In the genomic region with DNA sequence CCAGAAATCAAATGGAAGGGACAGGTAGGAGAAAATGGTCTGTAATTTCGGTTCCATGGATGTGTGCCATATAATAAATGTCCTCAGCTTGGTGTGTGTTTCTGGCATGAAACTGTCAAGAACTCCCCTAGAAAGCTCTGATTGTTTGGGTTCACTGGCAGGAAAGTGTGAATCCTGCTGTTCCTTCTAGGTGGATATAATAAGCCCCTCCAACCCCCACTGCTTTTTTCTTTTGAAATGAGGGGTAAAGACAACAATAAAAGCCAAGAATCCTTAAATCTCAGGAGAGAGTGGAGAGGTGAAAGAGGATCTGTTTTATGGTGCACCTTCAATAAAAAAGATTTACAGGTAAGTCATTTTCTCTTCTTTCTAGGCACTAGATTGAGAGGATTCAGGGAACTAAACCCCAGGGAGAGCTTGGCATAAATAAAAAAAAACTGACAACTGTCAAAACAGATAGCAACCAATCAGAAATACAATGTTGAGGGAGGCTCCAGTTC, we compare ENCODE assay signal across 26 cellular contexts.
"Had no signal": no experiment of that assay in that cellular context is flagged by ENCODE, and none has a peak within 500 bp of the region (broad histone marks: within the 10 kb centered on the region; RNA-seq: fewer than 3 reads in every experiment).

No MANE protein-coding gene starts in this region.

- H3K79me2 ChIP-seq: hepatocyte had no signal

- H3K4me3 Mint-ChIP-seq: dendritic cell treated with granulocyte-macrophage colony-stimulating factor and Interleukin-4, amounts not matched to agents 40 ng/mL and 50 ng/mL, for 4 days; effector memory CD8-positive, alpha-beta T cell; endodermal cell; immature natural killer cell; mesothelial cell of epicardium; naive B cell had no signal

- DNase-seq: colonic mucosa; cortex of kidney; effector CD8-positive, alpha-beta T cell; effector memory CD8-positive, alpha-beta T cell; endodermal cell; erythroblast; foreskin keratinocyte; heart left ventricle; hypothalamus; immature natural killer cell; islet precursor cell; kidney; kidney glomerular epithelial cell; left colon; left lung; left ventricle myocardium superior; lower lobe of right lung; mesenchymal stem cell; mucosa of descending colon; naive B cell had no signal

- H3K9me3 Mint-ChIP-seq: dendritic cell treated with granulocyte-macrophage colony-stimulating factor and Interleukin-4, amounts not matched to agents 40 ng/mL and 50 ng/mL, for 4 days; effector memory CD8-positive, alpha-beta T cell; endodermal cell; immature natural killer cell; mesothelial cell of epicardium; naive B cell had no signal

- H3K27ac ChIP-seq: colonic mucosa, epithelial cell of prostate, foreskin keratinocyte, gastroesophageal sphincter, heart left ventricle, hepatocyte, left lung, lower lobe of right lung had no signal

- H3K4me1 ChIP-seq: colonic mucosa, foreskin keratinocyte, gastroesophageal sphincter, heart left ventricle, left lung, lower lobe of right lung had no signal

- H3K4me3 ChIP-seq: colonic mucosa, gastroesophageal sphincter, heart left ventricle, hepatocyte, left lung, lower lobe of right lung, mucosa of descending colon had no signal

- ATAC-seq: effector memory CD8-positive, alpha-beta T cell; esophagus mucosa; foreskin keratinocyte; gastroesophageal sphincter; heart left ventricle; left colon; left lung; left ventricle myocardium superior; lower lobe of right lung; mucosa of descending colon had no signal

- H3K36me3 ChIP-seq: colonic mucosa, gastroesophageal sphincter, heart left ventricle, left lung, lower lobe of right lung had no signal

- H2AFZ ChIP-seq: hepatocyte had no signal

- H3K4me2 ChIP-seq: hepatocyte had no signal

- H3K4me1 Mint-ChIP-seq: endodermal cell, immature natural killer cell, mesothelial cell of epicardium, naive B cell had no signal

- H3K9me3 ChIP-seq: colonic mucosa, gastroesophageal sphincter, heart left ventricle, left lung, lower lobe of right lung, mucosa of descending colon had no signal

- H3K36me3 Mint-ChIP-seq: immature natural killer cell, mesothelial cell of epicardium, naive B cell had no signal

- H3K27me3 ChIP-seq: colonic mucosa had no signal

- H3K27ac Mint-ChIP-seq: dendritic cell treated with granulocyte-macrophage colony-stimulating factor and Interleukin-4, amounts not matched to agents 40 ng/mL and 50 ng/mL, for 4 days; effector memory CD8-positive, alpha-beta T cell; endodermal cell; immature natural killer cell; mesothelial cell of epicardium; naive B cell had no signal
